Comparison of ENCODE assay signal across 8 cellular contexts in the genomic region with DNA sequence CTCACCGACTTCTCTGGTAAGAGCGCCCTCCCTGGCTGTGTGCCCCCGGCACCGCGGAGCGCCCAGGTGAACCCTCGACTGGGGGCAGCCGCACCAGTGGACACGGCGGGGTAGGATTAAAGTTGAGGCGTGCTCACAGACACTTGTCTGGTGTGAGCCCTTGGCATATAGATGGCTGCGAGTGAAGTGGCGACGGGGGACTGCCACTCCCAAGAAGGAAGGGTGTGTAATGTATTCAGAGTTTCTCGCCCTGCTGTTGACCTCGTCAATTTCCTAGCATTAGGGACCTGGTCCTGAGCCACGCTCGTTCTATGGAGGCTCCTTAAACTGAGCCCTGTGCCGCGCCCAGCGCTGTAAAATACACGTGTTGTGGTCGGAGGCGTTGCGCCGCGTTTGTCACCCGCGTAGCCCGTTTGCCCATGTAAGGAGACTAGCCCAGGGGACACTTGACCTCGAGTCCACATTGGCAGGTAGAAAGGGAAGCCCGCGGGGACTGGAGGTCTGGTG. TPM values are rescaled to one million over a fixed set of nuclear protein-coding genes. Genes with fewer than 3 reads are reported as not detected.
DNase-seq lines count a peak whose midpoint lies in the region; ATAC-seq and TF ChIP-seq lines count a peak whose summit lies in the region.

No MANE protein-coding gene starts in this region.

- TF ChIP-seq POLR2A in sigmoid colon (IDR thresholded peaks at IDR 0.05) = peak in 1 of 2 donors; percentile 35

- TF ChIP-seq CTCF in sigmoid colon (IDR thresholded peaks at IDR 0.05) (no peak), MM.1S (IDR thresholded peaks at IDR 0.05; ENCODE audit: low read length) (no peak)

- no peaks in the 10 kb centered on the region for H3K27me3 Mint-ChIP-seq in activated naive CD8-positive, alpha-beta T cell

- no peaks in the 10 kb centered on the region for H3K36me3 Mint-ChIP-seq in activated naive CD8-positive, alpha-beta T cell

- H2AFZ ChIP-seq in MM.1S (ENCODE audit: low read length) = no peak overlapping the region

- H3K27ac Mint-ChIP-seq in activated naive CD8-positive, alpha-beta T cell = peak overlapping the region; percentile 86

- H3K4me1 ChIP-seq in right cardiac atrium (ENCODE audit: control insufficient read depth, insufficient read depth, low read length) (peaks cover 17% of the 10 kb centered on the region), sigmoid colon (peaks cover 0 to 40% (median 26%) of the 10 kb centered on the region in 4 donors), MM.1S (ENCODE audit: low read length) (no peaks in the 10 kb centered on the region)

- peak overlapping the region; percentile 94 for H3K4me3 Mint-ChIP-seq in activated naive CD8-positive, alpha-beta T cell

- 14% methylated on average over 33 of the region's 33 CpGs for WGBS in right cardiac atrium
- 5 to 20% methylated on average over 33 of the region's 33 CpGs for WGBS in sigmoid colon, 2 donors

- ATAC-seq in right cardiac atrium = peak; percentile 29 to 60
- no peak for ATAC-seq in GM21576 (IDR thresholded peaks at IDR 0.05; ENCODE audit: unreplicated experiment)

- H3K27me3 ChIP-seq in right cardiac atrium (ENCODE audit: control insufficient read depth, insufficient read depth) (no peaks in the 10 kb centered on the region), sigmoid colon (no peaks in the 10 kb centered on the region), MM.1S (replicated peaks; ENCODE audit: insufficient read depth, low read length) (peaks cover 42% of the 10 kb centered on the region)

- intact Hi-C loops in right cardiac atrium (cut with DNase I) = loop anchor here in 1 of 4 donors (5.0 kb wide), 1 partner anchor 154 kb away; no protein-coding TSS in a partner anchor
- intact Hi-C loops in sigmoid colon (cut with DNase I) = loop anchor here (2.0 to 10.0 kb wide), 4 partner anchors 44 to 359 kb away; partner anchors contain the start of gene PAXBP1

- H3K4me2 ChIP-seq in MM.1S (ENCODE audit: low read depth, low read length) = no peak overlapping the region

- H4K20me1 ChIP-seq in MM.1S (ENCODE audit: insufficient read depth, low read length) = no peaks in the 10 kb centered on the region

- H3K9ac ChIP-seq in MM.1S (ENCODE audit: low read length) = no peak overlapping the region

- H3K27ac ChIP-seq in right cardiac atrium (ENCODE audit: low read length) = peak overlapping the region; percentile 99
- H3K27ac ChIP-seq in sigmoid colon = peak overlapping the region; percentile 95 to 98 (median 96)
- no peak overlapping the region for H3K27ac ChIP-seq in MM.1S (ENCODE audit: low read length)

- no peaks in the 10 kb centered on the region for H3K9me3 ChIP-seq in right cardiac atrium (ENCODE audit: control insufficient read depth, low read length)
- H3K9me3 ChIP-seq in sigmoid colon = no peaks in the 10 kb centered on the region
- H3K9me3 ChIP-seq in MM.1S (replicated peaks; ENCODE audit: insufficient read depth, low read length) = no peaks in the 10 kb centered on the region

- H3K4me3 ChIP-seq in right cardiac atrium (ENCODE audit: low read length) (peak overlapping the region; percentile 79), sigmoid colon (peak overlapping the region; percentile 70 to 83 (median 80)), MM.1S (ENCODE audit: low read length) (no peak overlapping the region)

- no peaks in the 10 kb centered on the region for H3K9me3 Mint-ChIP-seq in activated naive CD8-positive, alpha-beta T cell (ENCODE audit: low read depth)

- no peak for TF ChIP-seq EP300 in sigmoid colon (IDR thresholded peaks at IDR 0.05)

- DNase-seq in activated T-cell treated with anti-CD3 and anti-CD28 coated beads for 48 hours (ENCODE audit: low read depth) = peak; percentile 7
- DNase-seq in activated T-cell treated with anti-CD3 and anti-CD28 coated beads, Interleukin-2, amount 50 U/mL, for 1 hour = no peak
- DNase-seq in right cardiac atrium = peak; percentile 71 to 83 (median 81)
- DNase-seq in sigmoid colon = peak; percentile 81
- no peak for DNase-seq in SKM-1 (lab: John Stamatoyannopoulos, UW; ENCODE audit: unreplicated experiment)
- DNase-seq in MM.1S = no peak

- H3K79me2 ChIP-seq in MM.1S (ENCODE audit: low read length) = no peaks in the 10 kb centered on the region

- no peaks in the 10 kb centered on the region for H3K9me2 ChIP-seq in MM.1S (replicated peaks; ENCODE audit: insufficient read depth, low read length)

- H3F3A ChIP-seq in MM.1S (ENCODE audit: insufficient read depth, low read length) = no peaks in the 10 kb centered on the region

- H3K36me3 ChIP-seq in sigmoid colon (peaks cover 0 to 4% (median 0%) of the 10 kb centered on the region in 4 donors), MM.1S (replicated peaks; ENCODE audit: insufficient read depth, low read length) (no peaks in the 10 kb centered on the region)

- peaks cover 43% of the 10 kb centered on the region for H3K4me1 Mint-ChIP-seq in activated naive CD8-positive, alpha-beta T cell (ENCODE audit: low read depth)

RNA-seq across cellular contexts. Expression of gene EVA1C, which starts 0.5 kb away (rescaled TPM):
- total RNA-seq in right cardiac atrium (10 to 100 TPM; 18.0 to 39.8 (median 23.5) TPM), sigmoid colon (10 to 100 TPM; 32.1 to 53.8 (median 41.2) TPM)
- polyA plus RNA-seq in right cardiac atrium (20.6 TPM), sigmoid colon (10 to 100 TPM in 1 of 3 donors, 1 to 10 TPM in 2; 3.5 to 10.8 (median 6.0) TPM)

RNA-seq across cellular contexts. Expression of gene URB1, which starts 20.2 kb away (rescaled TPM):
- total RNA-seq in right cardiac atrium (10 to 100 TPM in 2 of 4 donors, 1 to 10 TPM in 2; 8.3 to 13.8 (median 9.9) TPM), sigmoid colon (10 to 100 TPM in 3 of 4 donors, 1 to 10 TPM in 1; 7.5 to 16.7 (median 11.5) TPM)
- polyA plus RNA-seq in right cardiac atrium (3.3 TPM), sigmoid colon (1 to 10 TPM in 1 of 3 donors, under 1 TPM in 2; 0.60 to 7.1 (median 0.69) TPM)

Comparison
In these comparisons a context has a peak if more than half of its experiments do, and no peak if none do; other contexts are left out.
1. DNase-seq: peak in activated T-cell treated with anti-CD3 and anti-CD28 coated beads for 48 hours (single experiment), right cardiac atrium (3 of 3) and sigmoid colon (single experiment); none in activated T-cell treated with anti-CD3 and anti-CD28 coated beads, Interleukin-2, amount 50 U/mL, for 1 hour (single experiment), SKM-1 (single experiment) and MM.1S (single experiment).